ENCODE assay signal across 21 cellular contexts in genomic region chr15:33169625-33170024, GRCh38. TPM values are rescaled to one million over a fixed set of nuclear protein-coding genes. Genes with fewer than 3 reads are reported as not detected.
DNase-seq lines count a peak whose midpoint lies in the region; ATAC-seq, FAIRE-seq and TF ChIP-seq lines count a peak whose summit lies in the region.
"Had no signal": no experiment of that assay in that cellular context is flagged by ENCODE, and none has a peak within 500 bp of the region (broad histone marks: within the 10 kb centered on the region; RNA-seq: fewer than 3 reads in every experiment).

No MANE protein-coding gene starts in this region.

- H3K27ac ChIP-seq in HepG2 (ENCODE audit: extremely low read length, insufficient read depth, low read length) (no peak overlapping the region), right lobe of liver (no peak overlapping the region), K562 (ENCODE audit: extremely low read depth, low read depth, low read length) (no peak overlapping the region), OCI-LY7 (ENCODE audit: low read depth, low read length, poor library complexity, severe bottlenecking) (no peak overlapping the region)
- H3K27ac ChIP-seq: 22Rv1 had no signal

- CTCF ChIA-PET in HepG2 (lab: Yijun Ruan, JAX; ENCODE audit: low intra/inter-chr PET ratio, low total read pairs): no interaction called here
- CTCF ChIA-PET in K562 (lab: Yijun Ruan, JAX; ENCODE audit: low intra/inter-chr PET ratio): no interaction called here
- CTCF ChIA-PET in OCI-LY7 (lab: Charles Lee; ENCODE audit: unreplicated experiment): no interaction called here

- H3K9ac ChIP-seq in HepG2 (ENCODE audit: insufficient read depth, low read depth, low read length): no peak overlapping the region
- H3K9ac ChIP-seq in K562 (ENCODE audit: insufficient read depth in 1 of 2, low read depth in 2 of 2, low read length in 2 of 2): no peak overlapping the region

- TF ChIP-seq POLR2A in HepG2 (IDR thresholded peaks at IDR 0.05; ENCODE audit: insufficient read depth in 1 of 2, low read depth in 2 of 2, low read length in 2 of 2): no peak
- TF ChIP-seq POLR2A in right lobe of liver (IDR thresholded peaks at IDR 0.05): no peak
- TF ChIP-seq POLR2A in K562 (conservative IDR thresholded peaks at IDR 0.05): no peak

- H3K9me2 ChIP-seq in OCI-LY7 (ENCODE audit: insufficient read depth, low read length): no peaks in the 10 kb centered on the region

- no peak overlapping the region for H3K4me3 ChIP-seq in HepG2 (replicated peaks in 1 of 3; ENCODE audit: insufficient read depth in 1 of 3, low read depth in 2 of 3, low read length in 3 of 3)
- H3K4me3 ChIP-seq in right lobe of liver: no peak overlapping the region
- H3K4me3 ChIP-seq in K562: no peak overlapping the region
- H3K4me3 ChIP-seq in fibroblast of mammary gland (ENCODE audit: control insufficient read depth, low read depth, low read length): no peak overlapping the region
- no peak overlapping the region for H3K4me3 ChIP-seq in OCI-LY7 (ENCODE audit: low read depth, low read length, poor library complexity, severe bottlenecking)
- H3K4me3 ChIP-seq: HAP-1 had no signal

- TF ChIP-seq EP300 in HepG2 (IDR thresholded peaks at IDR 0.05; ENCODE audit: low read depth in 2 of 2, low read length in 2 of 2) (no peak), HepG2 (CRISPR knock-in tag; IDR thresholded peaks at IDR 0.05; ENCODE audit: borderline replicate concordance) (no peak), K562 (IDR thresholded peaks at IDR 0.05; ENCODE audit: low read length) (no peak)

- ATAC-seq in HepG2 (no peak), right lobe of liver (no peak), K562 (no peak), HG02623 (IDR thresholded peaks at IDR 0.05; ENCODE audit: unreplicated experiment) (no peak)

- H3K4me1 ChIP-seq in HepG2 (ENCODE audit: insufficient read depth, low read length) (no peaks in the 10 kb centered on the region), right lobe of liver (no peaks in the 10 kb centered on the region), K562 (replicated peaks in 1 of 2; ENCODE audit: control insufficient read depth in 2 of 2, insufficient read depth in 2 of 2, low read length in 2 of 2) (no peaks in the 10 kb centered on the region), OCI-LY7 (ENCODE audit: insufficient read depth, low read length, poor library complexity, severe bottlenecking) (peaks cover 8% of the 10 kb centered on the region)
- H3K4me1 ChIP-seq: HAP-1 had no signal

- TF ChIP-seq CTCF in HepG2 (CRISPR knock-in tag; IDR thresholded peaks at IDR 0.05) (no peak), right lobe of liver (IDR thresholded peaks at IDR 0.05) (no peak), K562 (IDR thresholded peaks at IDR 0.05 in 2 of 3, conservative IDR thresholded peaks at IDR 0.05 in 1 of 3; ENCODE audit: insufficient read depth in 2 of 3, low read depth in 1 of 3, low read length in 3 of 3) (no peak), fibroblast of mammary gland (conservative IDR thresholded peaks at IDR 0.05; ENCODE audit: control insufficient read depth, insufficient read depth, low read depth, low read length) (no peak), OCI-LY7 (conservative IDR thresholded peaks at IDR 0.05; ENCODE audit: low read length) (no peak)

- no peak for FAIRE-seq in HepG2 (lab: Jason Lieb, UNC)
- no peak for FAIRE-seq in K562 (lab: Jason Lieb, UNC)
- FAIRE-seq: A204.1, GM12891, H54 had no signal

- in situ Hi-C loops in HepG2 (cut with HindIII; ENCODE audit: extremely low pct_ligation_motif_present, low pct_unique_long_range_greater_than_20kb): no loop called here
- in situ Hi-C loops in K562 (cut with MboI): no loop called here

- H3K79me2 ChIP-seq in HepG2 (ENCODE audit: insufficient read depth, low read length): no peaks in the 10 kb centered on the region
- no peaks in the 10 kb centered on the region for H3K79me2 ChIP-seq in K562 (ENCODE audit: control insufficient read depth, insufficient read depth, low read length)
- no peaks in the 10 kb centered on the region for H3K79me2 ChIP-seq in OCI-LY7 (ENCODE audit: insufficient read depth, low read depth, low read length)

- H4K20me1 ChIP-seq in HepG2 (ENCODE audit: insufficient read depth, low read length): no peaks in the 10 kb centered on the region
- H4K20me1 ChIP-seq in K562 (replicated peaks; ENCODE audit: control insufficient read depth, insufficient read depth, low read length): no peaks in the 10 kb centered on the region
- H4K20me1 ChIP-seq in OCI-LY7 (ENCODE audit: insufficient read depth, low read length): no peaks in the 10 kb centered on the region

- H2AFZ ChIP-seq in HepG2 (ENCODE audit: low read length) (no peak overlapping the region), K562 (ENCODE audit: low read depth, low read length) (no peak overlapping the region), OCI-LY7 (ENCODE audit: low read length) (no peak overlapping the region)

- WGBS in HepG2 (ENCODE audit: low lambda C conversion rate): 59% methylated on average over 3 of the region's 3 CpGs
- WGBS in right lobe of liver (ENCODE audit: insufficient coverage, low coverage, low lambda C conversion rate, missing lambda C conversion rate): 54% methylated on average over 3 of the region's 3 CpGs
- 0% methylated on average over 3 of the region's 3 CpGs for WGBS in K562 (ENCODE audit: insufficient coverage, low coverage, missing lambda C conversion rate)

- H3K4me2 ChIP-seq in HepG2 (ENCODE audit: low read depth, low read length) (no peak overlapping the region), K562 (ENCODE audit: insufficient read depth, low read length) (no peak overlapping the region), OCI-LY7 (ENCODE audit: low read length) (no peak overlapping the region)

- POLR2A ChIA-PET in HepG2 (lab: Yijun Ruan, JAX) (no interaction called here), K562 (lab: Yijun Ruan, JAX) (no interaction called here), OCI-LY7 (lab: Charles Lee) (interaction anchor here (0.7 kb wide), 1 partner anchor 33 kb away, joined by 4 read pairs; no protein-coding TSS in a partner anchor)

- BruUV-seq in HepG2 (replicated peaks; lab: Mats Ljungman, UMichigan) (no TSS peak), K562 (replicated peaks; lab: Mats Ljungman, UMichigan) (no TSS peak), OCI-LY7 (replicated peaks; lab: Mats Ljungman, UMichigan) (no TSS peak)

- H3K9me1 ChIP-seq in K562 (ENCODE audit: control insufficient read depth, insufficient read depth, low read length): no peaks in the 10 kb centered on the region

- H3K9me3 ChIP-seq in HepG2 (ENCODE audit: low read length): no peaks in the 10 kb centered on the region
- H3K9me3 ChIP-seq in right lobe of liver: no peaks in the 10 kb centered on the region
- H3K9me3 ChIP-seq in K562 (replicated peaks; ENCODE audit: control insufficient read depth, insufficient read depth, low read depth, low read length): no peaks in the 10 kb centered on the region
- H3K9me3 ChIP-seq in OCI-LY7 (ENCODE audit: low read length): no peaks in the 10 kb centered on the region
- H3K9me3 ChIP-seq: HAP-1 had no signal

- DNase-seq in HepG2 (ENCODE audit: low spot score) (no peak), right lobe of liver (no peak), K562 (ENCODE audit: extremely low read depth in 1 of 4, low spot score in 3 of 4) (no peak), fibroblast of mammary gland (ENCODE audit: low read depth) (peak; percentile 30), OCI-LY7 (ENCODE audit: low spot score) (no peak)
- DNase-seq: ACHN; C1 segment of cervical spinal cord; Calu3; CD4-positive, alpha-beta memory T cell; COR-L47; DMS53; DMS79 treated with DMSO at 0.1 percent for 48 hours; GF-D8; GOT3 had no signal

- no peaks in the 10 kb centered on the region for H3K27me3 ChIP-seq in HepG2 (ENCODE audit: control insufficient read depth in 1 of 2, insufficient read depth in 2 of 2, low read length in 2 of 2)
- no peaks in the 10 kb centered on the region for H3K27me3 ChIP-seq in right lobe of liver
- H3K27me3 ChIP-seq in K562 (ENCODE audit: control insufficient read depth in 2 of 2, insufficient read depth in 2 of 2, low read length in 2 of 2): no peaks in the 10 kb centered on the region; a peak in 2 of 5 replicates

- TF ChIP-seq RAD21 in HepG2 (CRISPR knock-in tag; IDR thresholded peaks at IDR 0.05): no peak
- no peak for TF ChIP-seq RAD21 in K562 (CRISPR knock-in tag; conservative IDR thresholded peaks at IDR 0.05 in 1 of 2, IDR thresholded peaks at IDR 0.05 in 1 of 2)

- intact Hi-C loops in HepG2 (cut with micrococcal nuclease; ENCODE audit: unreplicated experiment): no loop called here
- intact Hi-C loops in right lobe of liver (cut with DNase I): no loop called here
- intact Hi-C loops in K562 (cut with micrococcal nuclease): no loop called here
- intact Hi-C loops in OCI-LY7 (cut with micrococcal nuclease; ENCODE audit: unreplicated experiment): no loop called here

- H3K36me3 ChIP-seq in HepG2 (replicated peaks in 1 of 2; ENCODE audit: control insufficient read depth in 1 of 2, insufficient read depth in 2 of 2, low read length in 2 of 2) (no peaks in the 10 kb centered on the region), right lobe of liver (no peaks in the 10 kb centered on the region), K562 (ENCODE audit: control insufficient read depth, insufficient read depth, low read length) (no peaks in the 10 kb centered on the region), OCI-LY7 (ENCODE audit: insufficient read depth, low read length) (no peaks in the 10 kb centered on the region)
- H3K36me3 ChIP-seq: HAP-1 had no signal

RNA-seq across cellular contexts. Expression of gene FMN1, which starts 24.9 kb away (rescaled TPM):
- 0.60 and 0.81 TPM in 2 replicates for total RNA-seq in HepG2 (2016; rRNA removed; fragmentation: Illumina TruSeq; extraction: Trizol)
- total RNA-seq in HepG2 (2016; cell fraction: cytosol; rRNA removed; fragmentation: Illumina TruSeq; extraction: Trizol; ENCODE audit: low read depth): 0.53 and 0.81 TPM in 2 replicates
- total RNA-seq in HepG2 (2016; cell fraction: insoluble cytoplasmic fraction; rRNA removed; fragmentation: Illumina TruSeq; extraction: Trizol): 0.61 and 0.70 TPM in 2 replicates
- 0.37 and 0.38 TPM in 2 replicates for total RNA-seq in HepG2 (2016; cell fraction: membrane; rRNA removed; fragmentation: Illumina TruSeq; extraction: Trizol)
- 1.9 and 2.6 TPM in 2 replicates for total RNA-seq in HepG2 (2016; cell fraction: nucleus; rRNA removed; fragmentation: Illumina TruSeq; extraction: Trizol)
- 0.17 and 0.20 TPM in 2 replicates for polyA plus RNA-seq in HepG2 (2011; rRNA removed)
- polyA plus RNA-seq in HepG2 (2011; cell fraction: cytosol; rRNA removed): 0.12 and 0.17 TPM in 2 replicates
- 0.24 and 0.31 TPM in 2 replicates for polyA plus RNA-seq in HepG2 (2011; cell fraction: nucleus; rRNA removed)
- 0.36 and 0.63 TPM in 2 replicates for polyA plus RNA-seq in HepG2 (2012)
- polyA plus RNA-seq in HepG2 (2016; cell fraction: cytosol; fragmentation: Illumina TruSeq; extraction: Trizol; ENCODE audit: low read depth): 0.02 and 0.10 TPM in 2 replicates
- 0.33 and 0.41 TPM in 2 replicates for polyA plus RNA-seq in HepG2 (2016; cell fraction: insoluble cytoplasmic fraction; fragmentation: Illumina TruSeq; extraction: Trizol; ENCODE audit: low read depth)
- 0.08 and 0.21 TPM in 2 replicates for polyA plus RNA-seq in HepG2 (2016; cell fraction: membrane; fragmentation: Illumina TruSeq; extraction: Trizol; ENCODE audit: low read depth)
- 0.48 and 1.1 TPM in 2 replicates for polyA plus RNA-seq in HepG2 (2016; cell fraction: nucleus; fragmentation: Illumina TruSeq; extraction: Trizol; ENCODE audit: insufficient read depth, low read depth)
- polyA minus RNA-seq in HepG2 (2011; rRNA and poly(A)+ RNA removed; ENCODE audit: low replicate concordance): 0.46 and 1.4 TPM in 2 replicates
- 0.62 and 1.4 TPM in 2 replicates for polyA minus RNA-seq in HepG2 (2011; cell fraction: cytosol; rRNA and poly(A)+ RNA removed)
- polyA minus RNA-seq in HepG2 (2011; cell fraction: nucleus; rRNA and poly(A)+ RNA removed): 4.6 and 7.0 TPM in 2 replicates
- total RNA-seq in right lobe of liver: 1 to 10 TPM; 1.1 to 6.8 (median 3.1) TPM
- 0.40 TPM in 1 of 2 replicates, not detected in the other for total RNA-seq in K562 (2011; cell fraction: chromatin; rRNA removed; ENCODE audit: low replicate concordance)
- not detected in 2 replicates for total RNA-seq in K562 (2011; cell fraction: nucleolus; rRNA removed)
- total RNA-seq in K562 (2011; cell fraction: nucleoplasm; rRNA removed): 0.37 TPM in 1 of 2 replicates, not detected in the other
- total RNA-seq in K562 (2014; rRNA removed): not detected in 2 replicates
- not detected in 2 replicates for total RNA-seq in K562 (2014; rRNA removed; fragmentation: Illumina TruSeq; extraction: Trizol)
- total RNA-seq in K562 (2015; rRNA removed; fragmentation: Illumina TruSeq; extraction: Trizol): 0.04 TPM in 1 of 2 replicates, not detected in the other
- 0.07 TPM in 2 replicates for total RNA-seq in K562 (2021)
- polyA plus RNA-seq in K562 (2011; rRNA removed): not detected in 2 replicates
- not detected in 2 replicates for polyA plus RNA-seq in K562 (2011; cell fraction: cytosol; rRNA removed)
- polyA plus RNA-seq in K562 (2011; cell fraction: nucleus; rRNA removed): 0.01 TPM in 1 of 2 replicates, not detected in the other
- polyA plus RNA-seq in K562 (2012): 0.01 and 0.55 TPM in 2 replicates
- not detected in 2 replicates for polyA plus RNA-seq in K562 (2014; fragmentation: Illumina TruSeq; extraction: Trizol)
- polyA plus RNA-seq in K562 (2014; fragmentation: Nextera tagmentation; extraction: Ambion mirVana): not detected
- 0.03 TPM in 1 of 2 replicates, not detected in the other for polyA plus RNA-seq in K562 (2014; rRNA removed)
- polyA minus RNA-seq in K562 (2011; rRNA and poly(A)+ RNA removed): 0.04 TPM in 1 of 2 replicates, not detected in the other
- polyA minus RNA-seq in K562 (2011; cell fraction: cytosol; rRNA and poly(A)+ RNA removed): 0.19 TPM in 1 of 2 replicates, not detected in the other
- polyA minus RNA-seq in K562 (2011; cell fraction: nucleus; rRNA and poly(A)+ RNA removed): not detected in 2 replicates
- total RNA-seq in OCI-LY7 (2014; rRNA removed; shearing (Covaris generic)): 1.5 and 3.2 TPM in 2 replicates
- 4.2 and 5.8 TPM in 2 replicates for total RNA-seq in OCI-LY7 (2022)
- total RNA-seq: G401 had no signal

Comparison
In these comparisons a context has a peak if more than half of its experiments do, and no peak if none do; other contexts are left out.
1. Of the 241 proteins assayed by ChIP-seq in both HepG2 and K562: peak only in HepG2: MAFF and MAFK; only in K562: none; in both: none; in neither: 239.